ENCODE assay signal across 1 cellular context in the genomic region with DNA sequence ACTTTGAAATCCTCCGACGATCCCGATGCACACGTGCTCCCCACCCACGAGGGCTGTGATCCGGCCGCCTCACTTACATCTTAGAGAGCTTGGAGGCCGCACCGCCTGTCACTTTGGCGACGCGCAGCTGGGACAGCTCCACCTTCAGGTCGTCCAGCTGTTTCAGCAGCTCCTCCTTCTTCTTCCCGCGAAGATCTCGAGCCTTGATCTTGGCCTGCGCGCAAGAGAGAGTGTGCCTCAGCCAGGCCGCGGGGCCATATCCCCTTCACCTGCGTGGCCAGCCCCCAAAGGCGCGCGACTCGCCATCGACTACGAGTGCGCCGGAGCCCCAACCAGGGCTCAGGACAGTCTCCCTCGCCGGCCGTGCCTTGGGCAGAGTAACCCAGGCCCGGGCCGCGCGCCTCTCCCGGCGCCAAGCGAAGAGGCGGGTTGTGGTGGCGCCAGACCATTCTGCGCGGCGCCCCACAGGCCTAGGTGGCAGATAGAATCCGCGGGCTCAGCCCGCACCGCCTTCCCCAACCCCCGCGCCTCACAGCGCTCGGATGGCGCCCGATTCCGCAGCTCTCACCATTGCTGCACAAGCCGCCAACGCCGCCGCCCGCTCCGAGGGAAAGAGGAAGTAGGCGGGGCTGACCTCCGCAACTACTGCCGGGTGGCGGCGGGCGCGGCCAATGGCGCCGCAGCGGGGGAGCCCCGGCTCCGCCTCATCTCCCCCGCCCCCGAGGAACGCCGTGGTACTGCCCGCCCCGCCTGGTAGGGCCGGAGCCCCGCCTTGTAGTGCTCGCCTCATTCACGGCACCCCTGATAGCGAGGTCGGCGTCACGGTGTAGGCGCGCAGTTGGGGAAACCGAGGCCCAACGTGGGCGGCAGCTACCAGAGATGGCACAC.
TF ChIP-seq lines count a peak whose summit lies in the region.

A gene (plus strand): TSS at position 789 of the 888 bp plus-strand sequence. CDS start 7,161 bp downstream, outside the sequence.
A gene (minus strand): TSS at position 616 of the 888 bp plus-strand sequence. CDS start 45 bp downstream, at position 571.

TF ChIP-seq in K562, 482 proteins besides CTCF, POLR2A, EP300 and RAD21 (continued from another document and continues in another):
- TF ChIP-seq, protein P1, sequence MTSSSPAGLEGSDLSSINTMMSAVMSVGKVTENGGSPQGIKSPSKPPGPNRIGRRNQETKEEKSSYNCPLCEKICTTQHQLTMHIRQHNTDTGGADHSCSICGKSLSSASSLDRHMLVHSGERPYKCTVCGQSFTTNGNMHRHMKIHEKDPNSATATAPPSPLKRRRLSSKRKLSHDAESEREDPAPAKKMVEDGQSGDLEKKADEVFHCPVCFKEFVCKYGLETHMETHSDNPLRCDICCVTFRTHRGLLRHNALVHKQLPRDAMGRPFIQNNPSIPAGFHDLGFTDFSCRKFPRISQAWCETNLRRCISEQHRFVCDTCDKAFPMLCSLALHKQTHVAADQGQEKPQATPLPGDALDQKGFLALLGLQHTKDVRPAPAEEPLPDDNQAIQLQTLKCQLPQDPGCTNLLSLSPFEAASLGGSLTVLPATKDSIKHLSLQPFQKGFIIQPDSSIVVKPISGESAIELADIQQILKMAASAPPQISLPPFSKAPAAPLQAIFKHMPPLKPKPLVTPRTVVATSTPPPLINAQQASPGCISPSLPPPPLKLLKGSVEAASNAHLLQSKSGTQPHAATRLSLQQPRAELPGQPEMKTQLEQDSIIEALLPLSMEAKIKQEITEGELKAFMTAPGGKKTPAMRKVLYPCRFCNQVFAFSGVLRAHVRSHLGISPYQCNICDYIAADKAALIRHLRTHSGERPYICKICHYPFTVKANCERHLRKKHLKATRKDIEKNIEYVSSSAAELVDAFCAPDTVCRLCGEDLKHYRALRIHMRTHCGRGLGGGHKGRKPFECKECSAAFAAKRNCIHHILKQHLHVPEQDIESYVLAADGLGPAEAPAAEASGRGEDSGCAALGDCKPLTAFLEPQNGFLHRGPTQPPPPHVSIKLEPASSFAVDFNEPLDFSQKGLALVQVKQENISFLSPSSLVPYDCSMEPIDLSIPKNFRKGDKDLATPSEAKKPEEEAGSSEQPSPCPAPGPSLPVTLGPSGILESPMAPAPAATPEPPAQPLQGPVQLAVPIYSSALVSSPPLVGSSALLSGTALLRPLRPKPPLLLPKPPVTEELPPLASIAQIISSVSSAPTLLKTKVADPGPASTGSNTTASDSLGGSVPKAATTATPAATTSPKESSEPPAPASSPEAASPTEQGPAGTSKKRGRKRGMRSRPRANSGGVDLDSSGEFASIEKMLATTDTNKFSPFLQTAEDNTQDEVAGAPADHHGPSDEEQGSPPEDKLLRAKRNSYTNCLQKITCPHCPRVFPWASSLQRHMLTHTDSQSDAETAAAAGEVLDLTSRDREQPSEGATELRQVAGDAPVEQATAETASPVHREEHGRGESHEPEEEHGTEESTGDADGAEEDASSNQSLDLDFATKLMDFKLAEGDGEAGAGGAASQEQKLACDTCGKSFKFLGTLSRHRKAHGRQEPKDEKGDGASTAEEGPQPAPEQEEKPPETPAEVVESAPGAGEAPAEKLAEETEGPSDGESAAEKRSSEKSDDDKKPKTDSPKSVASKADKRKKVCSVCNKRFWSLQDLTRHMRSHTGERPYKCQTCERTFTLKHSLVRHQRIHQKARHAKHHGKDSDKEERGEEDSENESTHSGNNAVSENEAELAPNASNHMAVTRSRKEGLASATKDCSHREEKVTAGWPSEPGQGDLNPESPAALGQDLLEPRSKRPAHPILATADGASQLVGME (CRISPR knock-in tag; IDR thresholded peaks at IDR 0.05), result no peak
- TF ChIP-seq, protein P2, sequence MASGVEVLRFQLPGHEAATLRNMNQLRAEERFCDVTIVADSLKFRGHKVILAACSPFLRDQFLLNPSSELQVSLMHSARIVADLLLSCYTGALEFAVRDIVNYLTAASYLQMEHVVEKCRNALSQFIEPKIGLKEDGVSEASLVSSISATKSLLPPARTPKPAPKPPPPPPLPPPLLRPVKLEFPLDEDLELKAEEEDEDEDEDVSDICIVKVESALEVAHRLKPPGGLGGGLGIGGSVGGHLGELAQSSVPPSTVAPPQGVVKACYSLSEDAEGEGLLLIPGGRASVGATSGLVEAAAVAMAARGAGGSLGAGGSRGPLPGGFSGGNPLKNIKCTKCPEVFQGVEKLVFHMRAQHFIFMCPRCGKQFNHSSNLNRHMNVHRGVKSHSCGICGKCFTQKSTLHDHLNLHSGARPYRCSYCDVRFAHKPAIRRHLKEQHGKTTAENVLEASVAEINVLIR (CRISPR knock-in tag; IDR thresholded peaks at IDR 0.05), result no peak
- TF ChIP-seq NFE2 (IDR thresholded peaks at IDR 0.05; ENCODE audit: low read depth), result no peak
- TF ChIP-seq, protein P3, sequence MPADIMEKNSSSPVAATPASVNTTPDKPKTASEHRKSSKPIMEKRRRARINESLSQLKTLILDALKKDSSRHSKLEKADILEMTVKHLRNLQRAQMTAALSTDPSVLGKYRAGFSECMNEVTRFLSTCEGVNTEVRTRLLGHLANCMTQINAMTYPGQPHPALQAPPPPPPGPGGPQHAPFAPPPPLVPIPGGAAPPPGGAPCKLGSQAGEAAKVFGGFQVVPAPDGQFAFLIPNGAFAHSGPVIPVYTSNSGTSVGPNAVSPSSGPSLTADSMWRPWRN (IDR thresholded peaks at IDR 0.05; ENCODE audit: low read depth), result no peak
- no peak for TF ChIP-seq ZC3H11A (IDR thresholded peaks at IDR 0.05; ENCODE audit: low read depth, low read length)
- TF ChIP-seq ZNF79 (CRISPR knock-in tag; IDR thresholded peaks at IDR 0.05; ENCODE audit: low read depth), result no peak
- TF ChIP-seq ILK (tag; IDR thresholded peaks at IDR 0.05; ENCODE audit: borderline replicate concordance, low read depth), result no peak
- TF ChIP-seq RBM39 (optimal IDR thresholded peaks at IDR 0.05; ENCODE audit: low read depth, low read length), result no peak
- TF ChIP-seq, protein P4, sequence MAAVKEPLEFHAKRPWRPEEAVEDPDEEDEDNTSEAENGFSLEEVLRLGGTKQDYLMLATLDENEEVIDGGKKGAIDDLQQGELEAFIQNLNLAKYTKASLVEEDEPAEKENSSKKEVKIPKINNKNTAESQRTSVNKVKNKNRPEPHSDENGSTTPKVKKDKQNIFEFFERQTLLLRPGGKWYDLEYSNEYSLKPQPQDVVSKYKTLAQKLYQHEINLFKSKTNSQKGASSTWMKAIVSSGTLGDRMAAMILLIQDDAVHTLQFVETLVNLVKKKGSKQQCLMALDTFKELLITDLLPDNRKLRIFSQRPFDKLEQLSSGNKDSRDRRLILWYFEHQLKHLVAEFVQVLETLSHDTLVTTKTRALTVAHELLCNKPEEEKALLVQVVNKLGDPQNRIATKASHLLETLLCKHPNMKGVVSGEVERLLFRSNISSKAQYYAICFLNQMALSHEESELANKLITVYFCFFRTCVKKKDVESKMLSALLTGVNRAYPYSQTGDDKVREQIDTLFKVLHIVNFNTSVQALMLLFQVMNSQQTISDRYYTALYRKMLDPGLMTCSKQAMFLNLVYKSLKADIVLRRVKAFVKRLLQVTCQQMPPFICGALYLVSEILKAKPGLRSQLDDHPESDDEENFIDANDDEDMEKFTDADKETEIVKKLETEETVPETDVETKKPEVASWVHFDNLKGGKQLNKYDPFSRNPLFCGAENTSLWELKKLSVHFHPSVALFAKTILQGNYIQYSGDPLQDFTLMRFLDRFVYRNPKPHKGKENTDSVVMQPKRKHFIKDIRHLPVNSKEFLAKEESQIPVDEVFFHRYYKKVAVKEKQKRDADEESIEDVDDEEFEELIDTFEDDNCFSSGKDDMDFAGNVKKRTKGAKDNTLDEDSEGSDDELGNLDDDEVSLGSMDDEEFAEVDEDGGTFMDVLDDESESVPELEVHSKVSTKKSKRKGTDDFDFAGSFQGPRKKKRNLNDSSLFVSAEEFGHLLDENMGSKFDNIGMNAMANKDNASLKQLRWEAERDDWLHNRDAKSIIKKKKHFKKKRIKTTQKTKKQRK (IDR thresholded peaks at IDR 0.05; ENCODE audit: borderline replicate concordance, low read depth, low read length), result no peak
- TF ChIP-seq, protein P5, sequence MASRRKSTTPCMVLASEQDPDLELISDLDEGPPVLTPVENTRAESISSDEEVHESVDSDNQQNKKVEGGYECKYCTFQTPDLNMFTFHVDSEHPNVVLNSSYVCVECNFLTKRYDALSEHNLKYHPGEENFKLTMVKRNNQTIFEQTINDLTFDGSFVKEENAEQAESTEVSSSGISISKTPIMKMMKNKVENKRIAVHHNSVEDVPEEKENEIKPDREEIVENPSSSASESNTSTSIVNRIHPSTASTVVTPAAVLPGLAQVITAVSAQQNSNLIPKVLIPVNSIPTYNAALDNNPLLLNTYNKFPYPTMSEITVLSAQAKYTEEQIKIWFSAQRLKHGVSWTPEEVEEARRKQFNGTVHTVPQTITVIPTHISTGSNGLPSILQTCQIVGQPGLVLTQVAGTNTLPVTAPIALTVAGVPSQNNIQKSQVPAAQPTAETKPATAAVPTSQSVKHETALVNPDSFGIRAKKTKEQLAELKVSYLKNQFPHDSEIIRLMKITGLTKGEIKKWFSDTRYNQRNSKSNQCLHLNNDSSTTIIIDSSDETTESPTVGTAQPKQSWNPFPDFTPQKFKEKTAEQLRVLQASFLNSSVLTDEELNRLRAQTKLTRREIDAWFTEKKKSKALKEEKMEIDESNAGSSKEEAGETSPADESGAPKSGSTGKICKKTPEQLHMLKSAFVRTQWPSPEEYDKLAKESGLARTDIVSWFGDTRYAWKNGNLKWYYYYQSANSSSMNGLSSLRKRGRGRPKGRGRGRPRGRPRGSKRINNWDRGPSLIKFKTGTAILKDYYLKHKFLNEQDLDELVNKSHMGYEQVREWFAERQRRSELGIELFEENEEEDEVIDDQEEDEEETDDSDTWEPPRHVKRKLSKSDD (conservative IDR thresholded peaks at IDR 0.05; ENCODE audit: low read length), result no peak
- no peak for TF ChIP-seq ZNF253 (CRISPR knock-in tag; conservative IDR thresholded peaks at IDR 0.05)
- TF ChIP-seq CTBP1 (IDR thresholded peaks at IDR 0.05; ENCODE audit: borderline replicate concordance), result peak; percentile 6; the same call in 1 of the 2 replicates
- peak in 1 of 2 experiments; percentile 78; a peak in 1 of 4 replicates for TF ChIP-seq HDAC1 (IDR thresholded peaks at IDR 0.05)
- TF ChIP-seq RCOR1 (IDR thresholded peaks at IDR 0.05; ENCODE audit: borderline replicate concordance in 1 of 2, low read depth in 2 of 2, low read length in 2 of 2), result no peak
- TF ChIP-seq ELF2 (CRISPR knock-in tag; IDR thresholded peaks at IDR 0.05), result no peak
- TF ChIP-seq FOXA1 (IDR thresholded peaks at IDR 0.05; ENCODE audit: borderline replicate concordance), result no peak
- TF ChIP-seq, protein P6, sequence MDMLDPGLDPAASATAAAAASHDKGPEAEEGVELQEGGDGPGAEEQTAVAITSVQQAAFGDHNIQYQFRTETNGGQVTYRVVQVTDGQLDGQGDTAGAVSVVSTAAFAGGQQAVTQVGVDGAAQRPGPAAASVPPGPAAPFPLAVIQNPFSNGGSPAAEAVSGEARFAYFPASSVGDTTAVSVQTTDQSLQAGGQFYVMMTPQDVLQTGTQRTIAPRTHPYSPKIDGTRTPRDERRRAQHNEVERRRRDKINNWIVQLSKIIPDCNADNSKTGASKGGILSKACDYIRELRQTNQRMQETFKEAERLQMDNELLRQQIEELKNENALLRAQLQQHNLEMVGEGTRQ (CRISPR knock-in tag; IDR thresholded peaks at IDR 0.05), result no peak
- peak; percentile 96 for TF ChIP-seq BHLHE40 (IDR thresholded peaks at IDR 0.05; ENCODE audit: low read length)
- TF ChIP-seq MCM5 (IDR thresholded peaks at IDR 0.05; ENCODE audit: low read depth), result no peak
- TF ChIP-seq ZNF76 (CRISPR knock-in tag; IDR thresholded peaks at IDR 0.05; ENCODE audit: borderline replicate concordance), result no peak; the same call in 1 of the 2 replicates
- TF ChIP-seq, protein P7, sequence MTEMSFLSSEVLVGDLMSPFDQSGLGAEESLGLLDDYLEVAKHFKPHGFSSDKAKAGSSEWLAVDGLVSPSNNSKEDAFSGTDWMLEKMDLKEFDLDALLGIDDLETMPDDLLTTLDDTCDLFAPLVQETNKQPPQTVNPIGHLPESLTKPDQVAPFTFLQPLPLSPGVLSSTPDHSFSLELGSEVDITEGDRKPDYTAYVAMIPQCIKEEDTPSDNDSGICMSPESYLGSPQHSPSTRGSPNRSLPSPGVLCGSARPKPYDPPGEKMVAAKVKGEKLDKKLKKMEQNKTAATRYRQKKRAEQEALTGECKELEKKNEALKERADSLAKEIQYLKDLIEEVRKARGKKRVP (CRISPR knock-in tag; IDR thresholded peaks at IDR 0.05), result no peak
- TF ChIP-seq HSF4 (CRISPR knock-in tag; IDR thresholded peaks at IDR 0.05; ENCODE audit: borderline replicate concordance), result no peak
